8 cellular contexts compared by ENCODE assay signal in genomic region chr7:92134271-92135099, GRCh38. TPM values are rescaled to one million over a fixed set of nuclear protein-coding genes. Genes with fewer than 3 reads are reported as not detected.
DNase-seq lines count a peak whose midpoint lies in the region; ATAC-seq and TF ChIP-seq lines count a peak whose summit lies in the region.

TSS of gene CYP51A1 (minus strand) at chr7:92134477. CDS start at chr7:92134364, 113 bp downstream.

- peak within 1 kb of the TSS; percentile 80 for H3K4me2 ChIP-seq in skeletal muscle satellite cell (ENCODE audit: low read length)

- H3K9me3 ChIP-seq in iPS-18a (ENCODE audit: control insufficient read depth, low read depth, low read length) = no peaks in the 10 kb centered on the region
- no peaks in the 10 kb centered on the region for H3K9me3 ChIP-seq in skeletal muscle satellite cell (replicated peaks; ENCODE audit: low read length)

- POLR2A ChIA-PET in AG04449 (lab: Yijun Ruan, JAX) = interaction anchor here (0.7 to 1.3 kb wide), 3 partner anchors 10 to 313 kb away, joined by 3 to 4 read pairs (median 3); partner anchors contain the start of gene GATAD1

- DNase-seq in AG04449 (ENCODE audit: low read depth, low spot score) = peak; percentile 63
- peak; percentile 89 for DNase-seq in NCI-H2196 treated with DMSO at 0.1 percent for 48 hours (lab: John Stamatoyannopoulos, UW; ENCODE audit: unreplicated experiment)
- peak; percentile 68 to 91 for DNase-seq in T47D (ENCODE audit: low read depth in 1 of 2, low spot score in 1 of 2)

- CTCF ChIA-PET in AG04449 (lab: Yijun Ruan, JAX) = interaction anchor here (0.7 to 3.3 kb wide), 10 partner anchors 10 to 327 kb away, joined by 3 to 23 read pairs (median 4); partner anchors contain the start of genes ANKIB1, GATAD1 and KRIT1

- H3K27me3 ChIP-seq in iPS-18a (ENCODE audit: control insufficient read depth, insufficient read depth, low read length) = no peaks in the 10 kb centered on the region
- no peaks in the 10 kb centered on the region for H3K27me3 ChIP-seq in skeletal muscle satellite cell (ENCODE audit: control insufficient read depth, insufficient read depth, low read length)

- in situ Hi-C loops in T47D (cut with HindIII; ENCODE audit: low pct_unique_long_range_greater_than_20kb, low sequenced_read_pairs) = no loop called here

- H3K4me3 ChIP-seq in AG04449 (ENCODE audit: low read depth, low read length) (peak within 1 kb of the TSS; percentile 89), iPS-18a (ENCODE audit: low read length) (peak within 1 kb of the TSS; percentile 86), skeletal muscle satellite cell (ENCODE audit: low read length) (peak within 1 kb of the TSS; percentile 82)

- ATAC-seq in GM18907 (IDR thresholded peaks at IDR 0.05; ENCODE audit: unreplicated experiment) (peak; percentile 92), HG03139 (IDR thresholded peaks at IDR 0.05; ENCODE audit: unreplicated experiment) (peak; percentile 90)

- peaks cover 12% of the 10 kb centered on the region for H3K4me1 ChIP-seq in iPS-18a (ENCODE audit: control insufficient read depth, low read depth, low read length)
- H3K4me1 ChIP-seq in skeletal muscle satellite cell (ENCODE audit: control insufficient read depth, insufficient read depth, low read length) = peaks cover 9% of the 10 kb centered on the region

- H3K27ac ChIP-seq in VCaP (peak within 1 kb of the TSS; percentile 97), iPS-18a (ENCODE audit: low read length) (peak within 1 kb of the TSS; percentile 81)

- H3K9ac ChIP-seq in iPS-18a (ENCODE audit: low read length) = peak within 1 kb of the TSS; percentile 81
- peak within 1 kb of the TSS; percentile 92 for H3K9ac ChIP-seq in skeletal muscle satellite cell (ENCODE audit: low read depth, low read length)

- peak; percentile 27 for TF ChIP-seq CTCF in AG04449 (IDR thresholded peaks at IDR 0.05; ENCODE audit: insufficient read depth, low read length, missing control alignments)
- TF ChIP-seq CTCF in VCaP (conservative IDR thresholded peaks at IDR 0.05) = no peak

- peaks cover 17% of the 10 kb centered on the region for H3K36me3 ChIP-seq in iPS-18a (ENCODE audit: control insufficient read depth, low read depth, low read length)
- peaks cover 16% of the 10 kb centered on the region for H3K36me3 ChIP-seq in skeletal muscle satellite cell (ENCODE audit: insufficient read depth, low read length)

RNA-seq across cellular contexts. Expression of gene CYP51A1, which starts in this region (rescaled TPM):
- 84.7 and 171 TPM in 2 replicates for total RNA-seq in skeletal muscle satellite cell (2012; rRNA removed)

Comparison
In these comparisons a context has a peak if more than half of its experiments do, and no peak if none do; other contexts are left out.
1. Peak in every context shown above with its lines: DNase-seq, ATAC-seq, H3K4me3 ChIP-seq and H3K27ac ChIP-seq.